Comparison of ENCODE assay signal across 8 cellular contexts in the genomic region with DNA sequence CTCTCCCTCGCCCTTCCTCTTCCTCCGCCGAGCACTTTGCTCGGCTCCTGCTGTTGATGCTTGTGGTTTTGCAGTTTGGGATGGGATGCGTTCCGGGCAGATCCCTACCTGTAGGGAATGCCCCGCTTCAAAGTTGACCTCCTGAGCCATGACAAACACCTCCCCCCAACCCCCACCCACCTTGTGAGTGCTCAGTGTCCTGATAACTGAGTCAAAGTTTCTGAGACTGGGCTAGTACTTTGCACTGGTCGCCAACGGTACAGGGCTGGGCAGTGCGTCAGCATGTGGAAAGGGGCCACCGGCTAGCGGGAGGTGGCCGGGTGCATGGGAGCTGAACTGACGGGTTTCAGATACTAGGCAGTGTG. TPM values are rescaled to one million over a fixed set of nuclear protein-coding genes. Genes with fewer than 3 reads are reported as not detected.
DNase-seq lines count a peak whose midpoint lies in the region; ATAC-seq, FAIRE-seq and TF ChIP-seq lines count a peak whose summit lies in the region.

No MANE protein-coding gene starts in this region.

- peak overlapping the region in 3 of 4 experiments; percentile 75 to 83 (median 80); a peak in 6 of 7 replicates for H3K9ac ChIP-seq in H1 (replicated peaks in 1 of 4; ENCODE audit: extremely low read depth in 1 of 4, low read depth in 3 of 4, low read length in 3 of 4)

- H3K4me3 ChIP-seq in AG04450 (ENCODE audit: low read depth, low read length) (peak overlapping the region; percentile 82), H1 (ENCODE audit: extremely low read depth in 1 of 4, insufficient read depth in 2 of 4, low read depth in 3 of 4, low read length in 4 of 4) (peak overlapping the region; percentile 78 to 94 (median 86)), mesodermal cell (ENCODE audit: extremely low read depth, insufficient read depth, low read length, poor library complexity, severe bottlenecking) (peak overlapping the region; percentile 81), suprapubic skin (peak overlapping the region; percentile 99)

- no peak for TF ChIP-seq RAD21 in H1 (IDR thresholded peaks at IDR 0.05 in 1 of 2, conservative IDR thresholded peaks at IDR 0.05 in 1 of 2; ENCODE audit: low read depth in 2 of 2, low read length in 2 of 2)

- H3K79me2 ChIP-seq in H1 (ENCODE audit: control insufficient read depth in 1 of 2, insufficient read depth in 2 of 2, low read length in 2 of 2) = peaks cover 0 to 16% of the 10 kb centered on the region in 2 experiments; a peak in 1 of 4 replicates

- no peaks in the 10 kb centered on the region for H4K20me1 ChIP-seq in H1 (replicated peaks in 1 of 2; ENCODE audit: control insufficient read depth in 1 of 2, insufficient read depth in 2 of 2, low read length in 2 of 2)

- H2BK5ac ChIP-seq in H1 (ENCODE audit: low read depth, low read length) = no peak overlapping the region

- peak overlapping the region; percentile 69; the same call in 1 of the 2 replicates for H4K8ac ChIP-seq in H1 (ENCODE audit: extremely low read depth, insufficient read depth, low read length)

- H3K56ac ChIP-seq in H1 (replicated peaks; ENCODE audit: insufficient read length, low read depth, low read length) = no peak overlapping the region

- POLR2A ChIA-PET in AG04450 (lab: Yijun Ruan, JAX) = no interaction called here
- POLR2A ChIA-PET in H1 (lab: Charles Lee; ENCODE audit: partially characterized antibody) = interaction anchor here (0.6 to 1.8 kb wide), 4 partner anchors 10 to 294 kb away, joined by 3 to 6 read pairs (median 4); partner anchors contain the start of gene ZBTB37

- H3K36me3 ChIP-seq in H1 (ENCODE audit: control insufficient read depth in 2 of 4, insufficient read depth in 4 of 4, low read length in 3 of 4) = no peaks in the 10 kb centered on the region
- no peaks in the 10 kb centered on the region for H3K36me3 ChIP-seq in mesodermal cell (ENCODE audit: control insufficient read depth, insufficient read depth, low read length)
- no peaks in the 10 kb centered on the region for H3K36me3 ChIP-seq in suprapubic skin

- H2AFZ ChIP-seq in H1 (ENCODE audit: low read length) = peak overlapping the region; percentile 67

- H2BK20ac ChIP-seq in H1 (ENCODE audit: low read length) = no peak overlapping the region

- TF ChIP-seq POLR2A in H1 (IDR thresholded peaks at IDR 0.05; ENCODE audit: control extremely low read depth in 1 of 2, low read depth in 2 of 2, low read length in 2 of 2) (no peak), suprapubic skin (IDR thresholded peaks at IDR 0.05) (no peak)

- H3K18ac ChIP-seq in H1 (ENCODE audit: extremely low read depth, low read length) = peak overlapping the region; percentile 41

- H3K79me1 ChIP-seq in H1 (ENCODE audit: low read depth, low read length) = no peaks in the 10 kb centered on the region

- H3K23me2 ChIP-seq in H1 (ENCODE audit: low read depth, low read length) = peaks cover 9% of the 10 kb centered on the region; the same call in 1 of the 2 replicates

- H3K4me2 ChIP-seq in H1 (ENCODE audit: insufficient read depth in 1 of 2, low read depth in 2 of 2, low read length in 2 of 2) = peak overlapping the region; percentile 89 to 98

- no peak overlapping the region for H3K4ac ChIP-seq in H1 (replicated peaks; ENCODE audit: insufficient read length, low read depth, low read length)

- ATAC-seq in GM18858 (IDR thresholded peaks at IDR 0.05; ENCODE audit: unreplicated experiment) (peak; percentile 1), HG03442 (IDR thresholded peaks at IDR 0.05; ENCODE audit: unreplicated experiment) (peak; percentile 11)

- no peak overlapping the region for H2AK5ac ChIP-seq in H1 (ENCODE audit: low read depth, low read length)

- no peak for DNase-seq in AG04450 (ENCODE audit: low read depth, low spot score)
- no peak for DNase-seq in H1 (ENCODE audit: low read depth in 1 of 2, low spot score in 2 of 2)
- peak; percentile 77 to 81 for DNase-seq in suprapubic skin (ENCODE audit: low spot score in 2 of 2)
- no peak for DNase-seq in DMS79 treated with DMSO at 0.1 percent for 48 hours (lab: John Stamatoyannopoulos, UW)

- H3K9me3 ChIP-seq in AG04450 (ENCODE audit: control insufficient read depth, insufficient read depth, low read length) (no peaks in the 10 kb centered on the region), H1 (ENCODE audit: insufficient read depth in 2 of 2, low read depth in 1 of 2, low read length in 1 of 2) (no peaks in the 10 kb centered on the region), mesodermal cell (ENCODE audit: control insufficient read depth, low read length) (no peaks in the 10 kb centered on the region), suprapubic skin (no peaks in the 10 kb centered on the region)

- no peak overlapping the region for H3K23ac ChIP-seq in H1 (ENCODE audit: insufficient read length)

- no peak overlapping the region for H4K91ac ChIP-seq in H1 (replicated peaks; ENCODE audit: insufficient read length, low read length)

- H3K27me3 ChIP-seq in AG04450 (ENCODE audit: control insufficient read depth, insufficient read depth, low read length) (no peaks in the 10 kb centered on the region), H1 (replicated peaks in 1 of 4; ENCODE audit: control insufficient read depth in 3 of 4, extremely low read depth in 1 of 4, insufficient read depth in 3 of 4, low read length in 3 of 4) (no peaks in the 10 kb centered on the region), suprapubic skin (no peaks in the 10 kb centered on the region)

- no peak overlapping the region for H2BK15ac ChIP-seq in H1 (ENCODE audit: low read length)

- no peak for FAIRE-seq in H1 (lab: Jason Lieb, UNC)

- H3K4me1 ChIP-seq in H1 (replicated peaks in 1 of 4; ENCODE audit: control insufficient read depth in 3 of 4, insufficient read depth in 4 of 4, low read length in 3 of 4) = peaks cover 0 to 5% (median 4%) of the 10 kb centered on the region in 4 experiments; a peak in 4 of 7 replicates
- H3K4me1 ChIP-seq in mesodermal cell (ENCODE audit: control insufficient read depth, insufficient read depth, low read length, poor library complexity, severe bottlenecking) = peaks cover 8% of the 10 kb centered on the region
- peaks cover 19% of the 10 kb centered on the region for H3K4me1 ChIP-seq in suprapubic skin

- H2BK12ac ChIP-seq in H1 (ENCODE audit: low read depth, low read length) = no peak overlapping the region

- CTCF ChIA-PET in AG04450 (lab: Charles Lee) = interaction anchor here (0.6 kb wide), 1 partner anchor 587 kb away, joined by 9 read pairs; no protein-coding TSS in a partner anchor
- CTCF ChIA-PET in H1 (lab: Charles Lee; ENCODE audit: partially characterized antibody) = interaction anchor here (0.6 kb wide), 1 partner anchor 366 kb away, joined by 3 read pairs; no protein-coding TSS in a partner anchor

- H3K14ac ChIP-seq in H1 (ENCODE audit: insufficient read length) = no peak overlapping the region

- no peak overlapping the region for H4K5ac ChIP-seq in H1 (ENCODE audit: insufficient read length, low read depth, low read length)

- TF ChIP-seq EP300 in H1 (IDR thresholded peaks at IDR 0.05; ENCODE audit: borderline replicate concordance in 1 of 2, low read depth in 2 of 2, low read length in 2 of 2) (no peak), suprapubic skin (IDR thresholded peaks at IDR 0.05) (no peak)

- H3K27ac ChIP-seq in AG04450 (ENCODE audit: low read depth, low read length) = peak overlapping the region; percentile 25
- peak overlapping the region; percentile 90 for H3K27ac ChIP-seq in VCaP
- H3K27ac ChIP-seq in H1 (ENCODE audit: low read depth, low read length) = 0 out of 2 replicates have a peak overlapping the region, but pooled peaks have one; percentile 83
- H3K27ac ChIP-seq in mesodermal cell (ENCODE audit: low read depth, low read length, severe bottlenecking) = no peak overlapping the region
- H3K27ac ChIP-seq in suprapubic skin = peak overlapping the region; percentile 91

- WGBS in H1 (ENCODE audit: extremely low coverage in 1 of 2, insufficient coverage in 1 of 2, insufficient read length in 1 of 2, insufficient replicate concordance in 2 of 2, low coverage in 1 of 2, low lambda C conversion rate in 2 of 2, missing lambda C conversion rate in 1 of 2), 2 experiments = 5% methylated on average over 14 of the region's 14 CpGs; no CpG with 5 or more reads in 1 of the 2 experiments
- WGBS in mesodermal cell (ENCODE audit: insufficient coverage in 2 of 2), 2 experiments = 8 to 9% methylated on average over 7 of the region's 14 CpGs
- WGBS in suprapubic skin = 0% methylated on average over 14 of the region's 14 CpGs

- TF ChIP-seq CTCF in AG04450 (IDR thresholded peaks at IDR 0.05; ENCODE audit: low read depth, low read length) = no peak
- no peak for TF ChIP-seq CTCF in VCaP (conservative IDR thresholded peaks at IDR 0.05)
- TF ChIP-seq CTCF in H1 (IDR thresholded peaks at IDR 0.05; ENCODE audit: control extremely low read depth in 1 of 3, insufficient read depth in 1 of 3, low read depth in 1 of 3, low read length in 3 of 3) = no peak
- TF ChIP-seq CTCF in suprapubic skin (IDR thresholded peaks at IDR 0.05) = no peak

- no peak overlapping the region for H2BK120ac ChIP-seq in H1 (replicated peaks; ENCODE audit: low read depth, low read length)

TF ChIP-seq in H1, 55 proteins besides CTCF, POLR2A, EP300 and RAD21:
- TF ChIP-seq TAF1 (IDR thresholded peaks at IDR 0.05; ENCODE audit: low read depth, low read length) (no peak), ASH2L (IDR thresholded peaks at IDR 0.05; ENCODE audit: low read length) (peak; percentile 52)

RNA-seq across cellular contexts. Expression of gene RABGAP1L, which starts 0.8 kb away (rescaled TPM):
- polyA plus RNA-seq in AG04450 (2011; rRNA removed) = 16.3 and 21.2 TPM in 2 replicates
- polyA minus RNA-seq in AG04450 (2011; rRNA and poly(A)+ RNA removed) = 47.4 and 55.1 TPM in 2 replicates
- 156 and 166 TPM in 2 replicates for total RNA-seq in H1 (2021; fragmentation: NEBNext Ultra II Directional; extraction: Animal tissue kit (Norgen Biotek cat#: 25700))
- 20.8 and 33.3 TPM in 2 replicates for polyA plus RNA-seq in H1 (2011; rRNA removed)
- 44.2 TPM for polyA plus RNA-seq in H1 (2011; cell fraction: cytosol; rRNA removed)
- polyA plus RNA-seq in H1 (2011; cell fraction: nucleus; rRNA removed) = 20.3 TPM
- 75.5 to 92.5 TPM (median 87.1 TPM) in 4 replicates for polyA plus RNA-seq in H1 (2012, experiment 1 of 2)
- polyA plus RNA-seq in H1 (2012, experiment 2 of 2) = 8.1 TPM
- polyA plus RNA-seq in H1 (2013, experiment 1 of 2) = 42.4 TPM
- 38.9 TPM for polyA plus RNA-seq in H1 (2013, experiment 2 of 2)
- 142 and 144 TPM in 2 replicates for polyA minus RNA-seq in H1 (2011; rRNA and poly(A)+ RNA removed)
- polyA minus RNA-seq in H1 (2011; cell fraction: cytosol; rRNA and poly(A)+ RNA removed) = 62.2 TPM
- polyA minus RNA-seq in H1 (2011; cell fraction: nucleus; rRNA and poly(A)+ RNA removed) = 131 TPM
- polyA plus RNA-seq in mesodermal cell (2013, experiment 1 of 2) = 10.9 TPM
- polyA plus RNA-seq in mesodermal cell (2013, experiment 2 of 2) = 10.8 TPM
- total RNA-seq in suprapubic skin = 100 to 1,000 TPM in 1 of 4 donors, 10 to 100 TPM in 3; 48.2 to 102 (median 59.1) TPM

Comparison
In these comparisons a context has a peak if more than half of its experiments do, and no peak if none do; other contexts are left out.
1. DNase-seq: peak in suprapubic skin (2 of 2); none in AG04450 (single experiment), H1 (0 of 2) and DMS79 treated with DMSO at 0.1 percent for 48 hours (single experiment).
2. Peak in every context shown above with its lines, with median percentiles within 50 percentile points of each other: H3K4me3 ChIP-seq.